Comparison of ENCODE assay signal across 2 cellular contexts in genomic region chr19:17605761-17606745, GRCh38.
TF ChIP-seq lines count a peak whose summit lies in the region.

No MANE protein-coding gene starts in this region.

TF ChIP-seq in GM23338, 12 proteins besides CTCF, POLR2A, EP300 and RAD21 (continued from another document):
- no peak for TF ChIP-seq ETS1 (IDR thresholded peaks at IDR 0.05)
- no peak for TF ChIP-seq ZNF462 (CRISPR knock-in tag; IDR thresholded peaks at IDR 0.05)
- no peak for TF ChIP-seq EZH2phosphoT487 (IDR thresholded peaks at IDR 0.05; ENCODE audit: unreplicated experiment)
- peak; percentile 78 for TF ChIP-seq CREB1 (CRISPR knock-in tag; IDR thresholded peaks at IDR 0.05; ENCODE audit: low read depth)
- no peak for TF ChIP-seq ZNF331 (CRISPR knock-in tag; IDR thresholded peaks at IDR 0.05; ENCODE audit: low read depth)
- peak; percentile 70 for TF ChIP-seq POLR2AphosphoS5 (IDR thresholded peaks at IDR 0.05; ENCODE audit: low read depth)
TF ChIP-seq in GM23338: peak in this region for 2.

TF ChIP-seq in K562, 482 proteins besides CTCF, POLR2A, EP300 and RAD21 (continued from another document and continues in another):
- no peak for TF ChIP-seq ILF3 (IDR thresholded peaks at IDR 0.05; ENCODE audit: borderline replicate concordance)
- TF ChIP-seq ID3 (CRISPR knock-in tag; IDR thresholded peaks at IDR 0.05) = no peak
- peak; percentile 86 for TF ChIP-seq ID3 (tag; IDR thresholded peaks at IDR 0.05)
- TF ChIP-seq GTF2F1 (IDR thresholded peaks at IDR 0.05; ENCODE audit: low read depth, low read length) = peak; percentile 73
- TF ChIP-seq ATF6 (CRISPR knock-in tag; IDR thresholded peaks at IDR 0.05) = peak; percentile 97; the same call in 1 of the 2 replicates
- TF ChIP-seq GABPB2 (CRISPR knock-in tag; conservative IDR thresholded peaks at IDR 0.05) = no peak
- TF ChIP-seq NR4A1 (CRISPR knock-in tag; IDR thresholded peaks at IDR 0.05) = no peak
- peak; percentile 87 for TF ChIP-seq NR4A1 (tag; IDR thresholded peaks at IDR 0.05)
- TF ChIP-seq TCF3 (CRISPR knock-in tag; IDR thresholded peaks at IDR 0.05) = peak; percentile 64
- peak; percentile 98 for TF ChIP-seq TFAP4 (CRISPR knock-in tag; IDR thresholded peaks at IDR 0.05; ENCODE audit: borderline replicate concordance)
- TF ChIP-seq SIN3B (IDR thresholded peaks at IDR 0.05; ENCODE audit: low read depth) = peak; percentile 41; the same call in 1 of the 2 replicates
- TF ChIP-seq ETV5 (CRISPR knock-in tag; IDR thresholded peaks at IDR 0.05; ENCODE audit: low read depth) = peak; percentile 67; the same call in 1 of the 2 replicates
- TF ChIP-seq LCOR (CRISPR knock-in tag; IDR thresholded peaks at IDR 0.05) = peak; percentile 52; the same call in 1 of the 2 replicates
- peak; percentile 59 for TF ChIP-seq HCFC1 (IDR thresholded peaks at IDR 0.05; ENCODE audit: low read depth, low read length)
- peak; percentile 45 for TF ChIP-seq MITF (IDR thresholded peaks at IDR 0.05)
- peak; percentile 78; the same call in 1 of the 2 replicates for TF ChIP-seq ZNF232 (CRISPR knock-in tag; IDR thresholded peaks at IDR 0.05)
- TF ChIP-seq ZNF518B (CRISPR knock-in tag; IDR thresholded peaks at IDR 0.05) = no peak
- 0 out of 2 replicates have a peak, but pooled peaks have one; percentile 59 for TF ChIP-seq GTF2E2 (tag; IDR thresholded peaks at IDR 0.05)
- TF ChIP-seq BRD9 (IDR thresholded peaks at IDR 0.05; ENCODE audit: low read depth, partially characterized antibody) = no peak
- TF ChIP-seq E2F1 (CRISPR knock-in tag; IDR thresholded peaks at IDR 0.05) = peak; percentile 92
- TF ChIP-seq USF1 (CRISPR knock-in tag; IDR thresholded peaks at IDR 0.05) = peak; percentile 79
- peak in 1 of 2 experiments; percentile 91; a peak in 2 of 4 replicates for TF ChIP-seq HDAC1 (IDR thresholded peaks at IDR 0.05)
- TF ChIP-seq ETV6 (IDR thresholded peaks at IDR 0.05; ENCODE audit: borderline replicate concordance in 1 of 2, low read depth in 2 of 2, low read length in 1 of 2) = no peak
- peak; percentile 91; the same call in 1 of the 2 replicates for TF ChIP-seq ETV6 (CRISPR knock-in tag; IDR thresholded peaks at IDR 0.05; ENCODE audit: borderline replicate concordance)
- TF ChIP-seq KDM2B (CRISPR knock-in tag; IDR thresholded peaks at IDR 0.05) = peak; percentile 85; the same call in 1 of the 2 replicates
- peak; percentile 93 for TF ChIP-seq ZBTB33 (CRISPR knock-in tag; IDR thresholded peaks at IDR 0.05)
- no peak for TF ChIP-seq AFF1 (IDR thresholded peaks at IDR 0.05; ENCODE audit: low read depth in 1 of 2, partially characterized antibody in 2 of 2)
- peak; percentile 81 for TF ChIP-seq KLF1 (tag; IDR thresholded peaks at IDR 0.05)
- TF ChIP-seq CREB3L1 (IDR thresholded peaks at IDR 0.05; ENCODE audit: borderline replicate concordance, low read depth) = peak; percentile 89
- TF ChIP-seq C11orf30 (IDR thresholded peaks at IDR 0.05; ENCODE audit: low read depth) = peak; percentile 11; the same call in 1 of the 2 replicates
- TF ChIP-seq POLR2B (IDR thresholded peaks at IDR 0.05; ENCODE audit: low read depth, partially characterized antibody) = peak; percentile 7
- peak; percentile 87 for TF ChIP-seq PKNOX1 (IDR thresholded peaks at IDR 0.05)
- no peak for TF ChIP-seq ZNF512 (tag; IDR thresholded peaks at IDR 0.05)
